In genomic region chr13:96967248-96967745, GRCh38 we compare ENCODE assay signal across 16 cellular contexts. TPM values are rescaled to one million over a fixed set of nuclear protein-coding genes. Genes with fewer than 3 reads are reported as not detected.
DNase-seq lines count a peak whose midpoint lies in the region; ATAC-seq and TF ChIP-seq lines count a peak whose summit lies in the region.
"Had no signal": no experiment of that assay in that cellular context is flagged by ENCODE, and none has a peak within 500 bp of the region (broad histone marks: within the 10 kb centered on the region; RNA-seq: fewer than 3 reads in every experiment).

No MANE protein-coding gene starts in this region.

- H3K9ac ChIP-seq in KMS-11 (no peak overlapping the region), neuronal stem cell (ENCODE audit: low read depth, low read length, poor library complexity) (no peak overlapping the region)

- peaks cover 17 to 22% of the 10 kb centered on the region in 2 donors for H3K9me3 ChIP-seq in neuronal stem cell (replicated peaks in 1 of 2; ENCODE audit: control insufficient read depth in 2 of 2, insufficient read depth in 1 of 2, low read depth in 1 of 2, low read length in 2 of 2)

- peak overlapping the region; percentile 58; the same call in 1 of the 2 replicates for H2AFZ ChIP-seq in KMS-11 (ENCODE audit: low read depth)
- H2AFZ ChIP-seq in neuronal stem cell (ENCODE audit: low read length), result no peak overlapping the region

- H3K14ac ChIP-seq in neuronal stem cell (ENCODE audit: low read length), result no peak overlapping the region

- H2AK5ac ChIP-seq in neuronal stem cell (ENCODE audit: low read depth, low read length), result no peak overlapping the region

- H3K27me3 ChIP-seq in KMS-11 (ENCODE audit: insufficient read depth, low read depth), result no peaks in the 10 kb centered on the region
- H3K27me3 ChIP-seq in neuronal stem cell (ENCODE audit: control insufficient read depth in 3 of 3, insufficient read depth in 3 of 3, low read depth in 1 of 3, low read length in 3 of 3), result no peaks in the 10 kb centered on the region
- H3K27me3 ChIP-seq: upper lobe of left lung had no signal

- H3K4me1 ChIP-seq in KMS-11 (ENCODE audit: low read depth, poor library complexity, severe bottlenecking) (no peaks in the 10 kb centered on the region), neuronal stem cell (ENCODE audit: control insufficient read depth in 2 of 2, insufficient read depth in 1 of 2, low read depth in 1 of 2, low read length in 2 of 2) (no peaks in the 10 kb centered on the region)
- H3K4me1 ChIP-seq: upper lobe of left lung had no signal

- H2BK120ac ChIP-seq in neuronal stem cell (ENCODE audit: low read depth, low read length), result no peak overlapping the region

- no peak overlapping the region for H3K23ac ChIP-seq in neuronal stem cell (ENCODE audit: low read depth, low read length, poor library complexity)

- H4K8ac ChIP-seq in neuronal stem cell (ENCODE audit: low read depth, low read length), result no peak overlapping the region

- H3K4me3 Mint-ChIP-seq in mesothelial cell of epicardium, result no peak overlapping the region
- H3K4me3 Mint-ChIP-seq: brain, T-cell had no signal

- TF ChIP-seq CTCF in KMS-11 (conservative IDR thresholded peaks at IDR 0.05; ENCODE audit: low read depth, low read length), result no peak; the same call in none of the 2 replicates
- peak; percentile 39 for TF ChIP-seq CTCF in mesothelial cell of epicardium (IDR thresholded peaks at IDR 0.05; ENCODE audit: unreplicated experiment)

- H3K27ac ChIP-seq in KMS-11 (no peak overlapping the region), neuronal stem cell (replicated peaks; ENCODE audit: low read length) (no peak overlapping the region)
- H3K27ac ChIP-seq: upper lobe of left lung had no signal

- peaks cover 3% of the 10 kb centered on the region for H3K36me3 Mint-ChIP-seq in mesothelial cell of epicardium
- H3K36me3 Mint-ChIP-seq: brain, T-cell had no signal

- no peak overlapping the region for H2BK12ac ChIP-seq in neuronal stem cell (ENCODE audit: low read length)

- H3K4me3 ChIP-seq in KMS-11 (IDR thresholded peaks at IDR 0.05; ENCODE audit: insufficient read depth, low read depth, low read length) (no peak overlapping the region), neuronal stem cell (ENCODE audit: low read length in 2 of 2) (no peak overlapping the region)
- H3K4me3 ChIP-seq: upper lobe of left lung had no signal

- no peaks in the 10 kb centered on the region for H3K79me2 ChIP-seq in KMS-11 (ENCODE audit: insufficient read depth, low read depth)

- no peaks in the 10 kb centered on the region for H3K27me3 Mint-ChIP-seq in mesothelial cell of epicardium (ENCODE audit: low read depth)
- H3K27me3 Mint-ChIP-seq: brain, T-cell had no signal

- ATAC-seq in GM21619 (IDR thresholded peaks at IDR 0.05; ENCODE audit: unreplicated experiment) (no peak), HG02678 (IDR thresholded peaks at IDR 0.05; ENCODE audit: unreplicated experiment) (no peak)
- ATAC-seq: T-cell had no signal

- H3K36me3 ChIP-seq in KMS-11 (ENCODE audit: insufficient read depth) (no peaks in the 10 kb centered on the region), neuronal stem cell (replicated peaks in 1 of 2; ENCODE audit: control insufficient read depth in 2 of 2, insufficient read depth in 2 of 2, low read length in 2 of 2) (no peaks in the 10 kb centered on the region)
- H3K36me3 ChIP-seq: upper lobe of left lung had no signal

- no peaks in the 10 kb centered on the region for H4K20me1 ChIP-seq in KMS-11 (ENCODE audit: insufficient read depth)

- no peaks in the 10 kb centered on the region for H3K4me1 Mint-ChIP-seq in mesothelial cell of epicardium
- H3K4me1 Mint-ChIP-seq: brain, T-cell had no signal

- no peak overlapping the region for H2BK15ac ChIP-seq in neuronal stem cell (ENCODE audit: low read length)

- no peak overlapping the region for H3K4ac ChIP-seq in neuronal stem cell (ENCODE audit: low read length)

- H2BK5ac ChIP-seq in neuronal stem cell (ENCODE audit: low read length), result no peak overlapping the region

- no CpG with 5 or more reads among the region's 12 CpGs for WGBS in neuronal stem cell (ENCODE audit: extremely low coverage in 2 of 2, insufficient read length in 2 of 2, insufficient replicate concordance in 1 of 2), 2 donors

- H3K79me1 ChIP-seq in neuronal stem cell (ENCODE audit: low read depth, low read length), result no peaks in the 10 kb centered on the region

- no peak overlapping the region for H4K91ac ChIP-seq in neuronal stem cell (ENCODE audit: low read depth, low read length, poor library complexity)

- peaks cover 73% of the 10 kb centered on the region for H3K9me3 Mint-ChIP-seq in mesothelial cell of epicardium

- H3K4me2 ChIP-seq in KMS-11 (peak overlapping the region; percentile 29; the same call in 1 of the 2 replicates), neuronal stem cell (ENCODE audit: insufficient read depth, low read length, poor library complexity, severe bottlenecking) (no peak overlapping the region)

- DNase-seq in NCI-H2171 treated with DMSO at 0.1 percent for 48 hours (lab: John Stamatoyannopoulos, UW) (peak; percentile 16), NCI-H2171 (lab: John Stamatoyannopoulos, UW) (no peak), SHP77 treated with DMSO at 0.1 percent for 48 hours (lab: John Stamatoyannopoulos, UW) (peak; percentile 28), mesothelial cell of epicardium (ENCODE audit: low spot score in 2 of 2, unreplicated experiment in 2 of 2) (no peak), neuronal stem cell (ENCODE audit: low spot score) (no peak)
- DNase-seq: activated CD4-positive, alpha-beta T cell treated with anti-CD3 and anti-CD28 coated beads for 4 hours; hippocampal formation; NCI-H524; T-cell; upper lobe of left lung had no signal

- H3K27ac Mint-ChIP-seq in mesothelial cell of epicardium, result no peak overlapping the region
- H3K27ac Mint-ChIP-seq: brain, T-cell had no signal

- no peak overlapping the region for H3K18ac ChIP-seq in neuronal stem cell (ENCODE audit: low read length)

RNA-seq across cellular contexts. Expression of gene OXGR1, which starts 27.0 kb away (rescaled TPM):
- 0.18 to 0.38 TPM (median 0.35 TPM) in 3 replicates for total RNA-seq in mesothelial cell of epicardium
- 4.1 TPM for polyA plus RNA-seq in neuronal stem cell (2013, experiment 1 of 2)
- polyA plus RNA-seq in neuronal stem cell (2013, experiment 2 of 2), result 4.4 TPM
- total RNA-seq: lung microvascular endothelial cell, osteocyte, T-cell had no signal

Comparison
In these comparisons a context has a peak if more than half of its experiments do, and no peak if none do; other contexts are left out.
1. DNase-seq: peak in NCI-H2171 treated with DMSO at 0.1 percent for 48 hours (single experiment) and SHP77 treated with DMSO at 0.1 percent for 48 hours (single experiment); none in NCI-H2171 (single experiment), mesothelial cell of epicardium (0 of 2) and neuronal stem cell (single experiment).